Comparison of ENCODE assay signal across 1 cellular context in genomic region chr3:53822331-53822741, GRCh38.
TF ChIP-seq lines count a peak whose summit lies in the region.

No MANE protein-coding gene starts in this region.

TF ChIP-seq in GM23338, 12 proteins besides CTCF, POLR2A, EP300 and RAD21 (continued from another document):
- no peak for TF ChIP-seq ETS1 (IDR thresholded peaks at IDR 0.05)
- TF ChIP-seq JUNB (IDR thresholded peaks at IDR 0.05; ENCODE audit: unreplicated experiment), result no peak
- no peak for TF ChIP-seq POLR2AphosphoS5 (IDR thresholded peaks at IDR 0.05; ENCODE audit: low read depth)
- TF ChIP-seq NANOG (IDR thresholded peaks at IDR 0.05; ENCODE audit: borderline replicate concordance), result no peak
- TF ChIP-seq ZNF462 (CRISPR knock-in tag; IDR thresholded peaks at IDR 0.05), result no peak
- TF ChIP-seq CREB1 (CRISPR knock-in tag; IDR thresholded peaks at IDR 0.05; ENCODE audit: low read depth), result no peak
